1 cellular context compared by ENCODE assay signal in genomic region chr14:44961730-44962572, GRCh38.
A peak's percentile ranks its signal among the peaks of the same experiment; 100 is the strongest.
TF ChIP-seq lines count a peak whose summit lies in the region.

KLHL28 (minus strand) TSS chr14:44961947; CDS start chr14:44945928, 16,019 bp downstream.
TOGARAM1 (plus strand) TSS chr14:44962190; CDS start chr14:44962422, 232 bp downstream.

TF ChIP-seq in WTC11, 78 proteins besides CTCF, POLR2A, EP300 and RAD21 (continued from another document):
- TF ChIP-seq, protein P1, sequence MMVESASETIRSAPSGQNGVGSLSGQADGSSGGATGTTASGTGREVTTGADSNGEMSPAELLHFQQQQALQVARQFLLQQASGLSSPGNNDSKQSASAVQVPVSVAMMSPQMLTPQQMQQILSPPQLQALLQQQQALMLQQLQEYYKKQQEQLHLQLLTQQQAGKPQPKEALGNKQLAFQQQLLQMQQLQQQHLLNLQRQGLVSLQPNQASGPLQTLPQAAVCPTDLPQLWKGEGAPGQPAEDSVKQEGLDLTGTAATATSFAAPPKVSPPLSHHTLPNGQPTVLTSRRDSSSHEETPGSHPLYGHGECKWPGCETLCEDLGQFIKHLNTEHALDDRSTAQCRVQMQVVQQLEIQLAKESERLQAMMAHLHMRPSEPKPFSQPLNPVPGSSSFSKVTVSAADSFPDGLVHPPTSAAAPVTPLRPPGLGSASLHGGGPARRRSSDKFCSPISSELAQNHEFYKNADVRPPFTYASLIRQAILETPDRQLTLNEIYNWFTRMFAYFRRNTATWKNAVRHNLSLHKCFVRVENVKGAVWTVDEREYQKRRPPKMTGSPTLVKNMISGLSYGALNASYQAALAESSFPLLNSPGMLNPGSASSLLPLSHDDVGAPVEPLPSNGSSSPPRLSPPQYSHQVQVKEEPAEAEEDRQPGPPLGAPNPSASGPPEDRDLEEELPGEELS (CRISPR knock-in tag; IDR thresholded peaks at IDR 0.05) = no peak; the same call in 1 of the 2 replicates
- TF ChIP-seq, protein P2, sequence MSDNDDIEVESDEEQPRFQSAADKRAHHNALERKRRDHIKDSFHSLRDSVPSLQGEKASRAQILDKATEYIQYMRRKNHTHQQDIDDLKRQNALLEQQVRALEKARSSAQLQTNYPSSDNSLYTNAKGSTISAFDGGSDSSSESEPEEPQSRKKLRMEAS (CRISPR knock-in tag; IDR thresholded peaks at IDR 0.05) = peak; percentile 66
- TF ChIP-seq NR2C2 (CRISPR knock-in tag; IDR thresholded peaks at IDR 0.05) = peak; percentile 98
- peak; percentile 96 for TF ChIP-seq FOXK1 (CRISPR knock-in tag; IDR thresholded peaks at IDR 0.05)
- no peak for TF ChIP-seq IRF1 (CRISPR knock-in tag; IDR thresholded peaks at IDR 0.05)
- TF ChIP-seq ETV6 (CRISPR knock-in tag; IDR thresholded peaks at IDR 0.05) = peak; percentile 66; the same call in 1 of the 2 replicates
- no peak for TF ChIP-seq E2F1 (CRISPR knock-in tag; IDR thresholded peaks at IDR 0.05)
- TF ChIP-seq NFATC4 (CRISPR knock-in tag; IDR thresholded peaks at IDR 0.05) = no peak
- peak; percentile 87; the same call in 1 of the 2 replicates for TF ChIP-seq CREM (CRISPR knock-in tag; IDR thresholded peaks at IDR 0.05)
- 0 out of 2 replicates have a peak, but pooled peaks have one; percentile 37 for TF ChIP-seq SMAD3 (CRISPR knock-in tag; IDR thresholded peaks at IDR 0.05; ENCODE audit: borderline replicate concordance)
- TF ChIP-seq, protein P3, sequence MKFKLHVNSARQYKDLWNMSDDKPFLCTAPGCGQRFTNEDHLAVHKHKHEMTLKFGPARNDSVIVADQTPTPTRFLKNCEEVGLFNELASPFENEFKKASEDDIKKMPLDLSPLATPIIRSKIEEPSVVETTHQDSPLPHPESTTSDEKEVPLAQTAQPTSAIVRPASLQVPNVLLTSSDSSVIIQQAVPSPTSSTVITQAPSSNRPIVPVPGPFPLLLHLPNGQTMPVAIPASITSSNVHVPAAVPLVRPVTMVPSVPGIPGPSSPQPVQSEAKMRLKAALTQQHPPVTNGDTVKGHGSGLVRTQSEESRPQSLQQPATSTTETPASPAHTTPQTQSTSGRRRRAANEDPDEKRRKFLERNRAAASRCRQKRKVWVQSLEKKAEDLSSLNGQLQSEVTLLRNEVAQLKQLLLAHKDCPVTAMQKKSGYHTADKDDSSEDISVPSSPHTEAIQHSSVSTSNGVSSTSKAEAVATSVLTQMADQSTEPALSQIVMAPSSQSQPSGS (CRISPR knock-in tag; IDR thresholded peaks at IDR 0.05; ENCODE audit: borderline replicate concordance, low read depth) = no peak
- TF ChIP-seq ZBTB43 (CRISPR knock-in tag; IDR thresholded peaks at IDR 0.05) = peak; percentile 25; the same call in 1 of the 2 replicates
